Comparison of ENCODE assay signal across 21 cellular contexts in the genomic region with DNA sequence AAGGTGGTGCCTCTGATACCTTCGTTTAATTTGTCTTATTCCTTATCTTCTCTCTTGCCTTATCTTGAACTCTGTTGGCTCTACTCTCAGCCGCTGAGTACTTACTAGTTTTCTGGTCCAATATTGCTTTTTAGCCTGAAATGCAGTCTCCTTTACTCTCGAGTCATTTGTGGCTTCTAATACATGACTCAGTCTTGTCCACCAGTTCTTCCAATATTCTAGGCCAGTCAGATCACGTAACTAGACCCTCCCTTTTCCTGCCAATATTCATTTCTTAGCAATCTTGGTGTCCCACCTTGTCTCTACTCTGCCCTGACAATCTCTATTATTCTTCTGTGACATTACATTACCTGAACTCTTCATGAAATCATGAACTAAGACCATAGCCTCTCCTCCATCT.
"Had no signal": no experiment of that assay in that cellular context is flagged by ENCODE, and none has a peak within 500 bp of the region (broad histone marks: within the 10 kb centered on the region; RNA-seq: fewer than 3 reads in every experiment).

No MANE protein-coding gene starts in this region.

- H3K9me3 Mint-ChIP-seq: activated B cell treated with CpG ODN at 0.5 μM for 24 hours, nephron progenitor cell had no signal

- H3K27ac ChIP-seq: brain microvascular endothelial cell, right atrium auricular region, tibial nerve had no signal

- FAIRE-seq: small intestine, TTC549 had no signal

- H3K36me3 ChIP-seq: brain microvascular endothelial cell, right atrium auricular region had no signal

- H3K4me1 ChIP-seq: right atrium auricular region, tibial nerve had no signal

- DNase-seq: activated B cell treated with CpG ODN at 0.5 μM for 24 hours; activated CD4-positive, alpha-beta T cell treated with anti-CD3 and anti-CD28 coated beads, Interleukin-2, amount 10 ng/mL, durations not matched to agents 24 days and 14 days; activated CD8-positive, alpha-beta memory T cell treated with anti-CD3 and anti-CD28 coated beads for 24 hours; activated gamma-delta T cell treated with Interleukin-2 at 50 U/mL for 16 hours; amniotic stem cell; brain microvascular endothelial cell; dermis blood vessel endothelial cell; effector memory CD8-positive, alpha-beta T cell; hippocampal formation; kidney glomerular epithelial cell; nephron progenitor cell; occipital lobe; small intestine; stimulated activated CD4-positive, alpha-beta T cell treated with anti-CD3 and anti-CD28 coated beads, Interleukin-4, amount 100 ng/mL, for 24 hours; stimulated activated naive CD4-positive, alpha-beta T cell; substantia nigra; T-helper 2 cell had no signal

- H3K4me3 ChIP-seq: right atrium auricular region, tibial nerve had no signal

- H3K4me3 Mint-ChIP-seq: activated B cell treated with CpG ODN at 0.5 μM for 24 hours; activated CD4-positive, alpha-beta T cell treated with anti-CD3 and anti-CD28 coated beads, Interleukin-2, amount 10 ng/mL, durations not matched to agents 24 days and 14 days; activated naive CD8-positive, alpha-beta T cell; effector memory CD8-positive, alpha-beta T cell; nephron progenitor cell had no signal

- ATAC-seq: effector memory CD8-positive, alpha-beta T cell had no signal

- H3K9me3 ChIP-seq: right atrium auricular region, tibial nerve had no signal

- H3K4me1 Mint-ChIP-seq: activated B cell treated with CpG ODN at 0.5 μM for 24 hours; activated CD4-positive, alpha-beta T cell treated with anti-CD3 and anti-CD28 coated beads, Interleukin-2, amount 10 ng/mL, durations not matched to agents 24 days and 14 days; nephron progenitor cell had no signal

- H3K27ac Mint-ChIP-seq: activated B cell treated with CpG ODN at 0.5 μM for 24 hours; activated CD4-positive, alpha-beta T cell treated with anti-CD3 and anti-CD28 coated beads, Interleukin-2, amount 10 ng/mL, durations not matched to agents 24 days and 14 days; activated naive CD8-positive, alpha-beta T cell; effector memory CD8-positive, alpha-beta T cell; nephron progenitor cell had no signal

- H3K27me3 Mint-ChIP-seq: activated B cell treated with CpG ODN at 0.5 μM for 24 hours; activated CD4-positive, alpha-beta T cell treated with anti-CD3 and anti-CD28 coated beads, Interleukin-2, amount 10 ng/mL, durations not matched to agents 24 days and 14 days; activated naive CD8-positive, alpha-beta T cell; effector memory CD8-positive, alpha-beta T cell had no signal

- H3K27me3 ChIP-seq: brain microvascular endothelial cell, right atrium auricular region, tibial nerve had no signal
